ENCODE assay signal across 27 cellular contexts in the genomic region with DNA sequence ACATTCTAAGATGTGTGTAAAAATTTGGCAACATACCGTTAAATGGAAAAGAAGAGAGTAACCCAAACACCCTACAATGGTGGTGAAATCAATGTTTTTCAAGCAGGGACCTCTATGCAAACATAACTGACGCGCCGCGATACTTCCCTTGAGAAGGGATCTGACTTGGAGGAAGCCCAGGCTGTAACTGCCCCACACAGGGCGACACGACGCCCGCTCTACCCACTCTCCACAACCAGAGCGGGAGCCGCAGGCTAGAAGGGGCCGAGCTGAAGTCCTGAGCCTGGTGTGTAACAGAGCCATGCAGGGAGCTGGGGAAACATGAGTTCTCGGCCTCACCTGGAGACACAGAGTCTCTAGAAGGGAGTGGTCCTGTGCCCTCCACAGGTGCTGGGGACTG.
DNase-seq lines count a peak whose midpoint lies in the region; ATAC-seq and TF ChIP-seq lines count a peak whose summit lies in the region.
"Had no signal": no experiment of that assay in that cellular context is flagged by ENCODE, and none has a peak within 500 bp of the region (broad histone marks: within the 10 kb centered on the region; RNA-seq: fewer than 3 reads in every experiment).

No MANE protein-coding gene starts in this region.

- CTCF ChIA-PET in activated CD4-positive, alpha-beta memory T cell treated with anti-CD3 and anti-CD28 coated beads for 36 hours (lab: Charles Lee) = no interaction called here

- no peaks in the 10 kb centered on the region for H3K9me3 Mint-ChIP-seq in natural killer cell
- no peaks in the 10 kb centered on the region for H3K9me3 Mint-ChIP-seq in natural killer cell treated with Interleukin-12 subunit alpha and Interleukin-12 subunit beta and Interleukin-15 and Interleukin-18, amount 100 ng/mL, for 72 hours
- no peaks in the 10 kb centered on the region for H3K9me3 Mint-ChIP-seq in activated CD4-positive, alpha-beta memory T cell treated with anti-CD3 and anti-CD28 coated beads for 36 hours
- H3K9me3 Mint-ChIP-seq: activated naive CD4-positive, alpha-beta T cell treated with anti-CD3 and anti-CD28 coated beads, Interleukin-2, amount 10 ng/mL, durations not matched to agents 7 days and 5 days; activated T-cell treated with anti-CD3 and anti-CD28 coated beads, Interleukin-2, amount 50 U/mL, for 24 hours; central memory CD8-positive, alpha-beta T cell; T-helper 1 cell treated with Interleukin-12 subunit alpha and Interleukin-12 subunit beta and Interleukin-4 antibody, amounts not matched to agents 30 μg/mL and 1 μg/mL, for 36 hours had no signal

- intact Hi-C loops in natural killer cell (cut with micrococcal nuclease) = no loop called here
- intact Hi-C loops in dorsolateral prefrontal cortex (cut with DNase I) = loop anchor here in 1 of 2 donors (5.0 to 10.0 kb wide), 2 partner anchors 118 to 201 kb away; partner anchors contain the start of gene FAM53B
- intact Hi-C loops in activated CD4-positive, alpha-beta memory T cell treated with anti-CD3 and anti-CD28 coated beads for 36 hours (cut with micrococcal nuclease) = no loop called here

- H3K4me1 Mint-ChIP-seq in natural killer cell = peaks cover 47 to 69% of the 10 kb centered on the region in 2 donors
- peaks cover 15 to 21% of the 10 kb centered on the region in 2 donors for H3K4me1 Mint-ChIP-seq in natural killer cell treated with Interleukin-12 subunit alpha and Interleukin-12 subunit beta and Interleukin-15 and Interleukin-18, amount 100 ng/mL, for 72 hours (ENCODE audit: low read depth in 2 of 2)
- peaks cover 43% of the 10 kb centered on the region for H3K4me1 Mint-ChIP-seq in activated CD4-positive, alpha-beta memory T cell treated with anti-CD3 and anti-CD28 coated beads for 36 hours (ENCODE audit: low read depth)

- no peaks in the 10 kb centered on the region for H3K36me3 Mint-ChIP-seq in natural killer cell
- no peaks in the 10 kb centered on the region for H3K36me3 Mint-ChIP-seq in natural killer cell treated with Interleukin-12 subunit alpha and Interleukin-12 subunit beta and Interleukin-15 and Interleukin-18, amount 100 ng/mL, for 72 hours
- H3K36me3 Mint-ChIP-seq in activated CD4-positive, alpha-beta memory T cell treated with anti-CD3 and anti-CD28 coated beads for 36 hours = peaks cover 4% of the 10 kb centered on the region

- no peaks in the 10 kb centered on the region for H3K27me3 ChIP-seq in dorsolateral prefrontal cortex
- no peaks in the 10 kb centered on the region for H3K27me3 ChIP-seq in rectal smooth muscle tissue (ENCODE audit: control insufficient read depth, insufficient read depth, low read length)
- H3K27me3 ChIP-seq: SJSA1, vagina had no signal

- TF ChIP-seq POLR2A in GM18505 (IDR thresholded peaks at IDR 0.05; ENCODE audit: borderline replicate concordance, extremely low read depth, insufficient read depth, insufficient read length) = no peak

- H3K27me3 Mint-ChIP-seq in natural killer cell (ENCODE audit: low read depth in 2 of 2) = no peaks in the 10 kb centered on the region
- no peaks in the 10 kb centered on the region for H3K27me3 Mint-ChIP-seq in natural killer cell treated with Interleukin-12 subunit alpha and Interleukin-12 subunit beta and Interleukin-15 and Interleukin-18, amount 100 ng/mL, for 72 hours
- no peaks in the 10 kb centered on the region for H3K27me3 Mint-ChIP-seq in activated CD4-positive, alpha-beta memory T cell treated with anti-CD3 and anti-CD28 coated beads for 36 hours
- H3K27me3 Mint-ChIP-seq: activated naive CD4-positive, alpha-beta T cell treated with anti-CD3 and anti-CD28 coated beads, Interleukin-2, amount 10 ng/mL, durations not matched to agents 7 days and 5 days; activated T-cell treated with anti-CD3 and anti-CD28 coated beads, Interleukin-2, amount 50 U/mL, for 24 hours; central memory CD8-positive, alpha-beta T cell; naive thymus-derived CD4-positive, alpha-beta T cell had no signal

- no peak overlapping the region for H3K4me3 ChIP-seq in dorsolateral prefrontal cortex
- no peak overlapping the region for H3K4me3 ChIP-seq in rectal smooth muscle tissue (ENCODE audit: low read length)
- H3K4me3 ChIP-seq: PC-9, SJSA1, vagina had no signal

- no peaks in the 10 kb centered on the region for H3K36me3 ChIP-seq in rectal smooth muscle tissue (ENCODE audit: control insufficient read depth, insufficient read depth, low read length)
- H3K36me3 ChIP-seq: SJSA1, vagina, WERI-Rb-1 had no signal

- DNase-seq in natural killer cell (no peak), dorsolateral prefrontal cortex (no peak), NCI-H526 (lab: John Stamatoyannopoulos, UW) (no peak)
- DNase-seq in natural killer cell treated with Interleukin-12 subunit alpha and Interleukin-12 subunit beta and Interleukin-15 and Interleukin-18, amount 100 ng/mL, for 72 hours (ENCODE audit: low spot score) = no peak
- DNase-seq in activated CD4-positive, alpha-beta memory T cell treated with anti-CD3 and anti-CD28 coated beads for 36 hours = no peak
- DNase-seq: ACHN; activated CD4-positive, alpha-beta T cell treated with anti-CD3 and anti-CD28 coated beads, Interleukin-2, amount 50 U/mL, for 48 hours; activated naive CD4-positive, alpha-beta T cell treated with anti-CD3 and anti-CD28 coated beads, Interleukin-2, amount 10 ng/mL, durations not matched to agents 7 days and 5 days; activated T-cell treated with anti-CD3 and anti-CD28 coated beads, Interleukin-2, amount 50 U/mL, for 24 hours; aorta; erythroblast; foreskin melanocyte; GF-D8; kidney; mesenchymal stem cell; MV-4-11; naive thymus-derived CD4-positive, alpha-beta T cell; NCI-H226; PC-9; WERI-Rb-1 had no signal

- no peak overlapping the region for H3K9ac ChIP-seq in rectal smooth muscle tissue (ENCODE audit: low read length)

- TF ChIP-seq CTCF in natural killer cell (IDR thresholded peaks at IDR 0.05) = no peak
- no peak for TF ChIP-seq CTCF in dorsolateral prefrontal cortex (IDR thresholded peaks at IDR 0.05 in 54 of 56, conservative IDR thresholded peaks at IDR 0.05 in 2 of 56; ENCODE audit: low read depth in 1 of 56, partially characterized antibody in 56 of 56)

- H3K4me1 ChIP-seq in rectal smooth muscle tissue (ENCODE audit: control insufficient read depth, insufficient read depth, low read length) = peaks cover 11% of the 10 kb centered on the region
- H3K4me1 ChIP-seq: SJSA1 had no signal

- H3K27ac ChIP-seq in dorsolateral prefrontal cortex = peak overlapping the region in 55 of 59 donors; percentile 20 to 98 (median 91)
- H3K27ac ChIP-seq in rectal smooth muscle tissue (ENCODE audit: low read depth, low read length) = peak overlapping the region; percentile 55
- H3K27ac ChIP-seq: PC-9, SJSA1, vagina, WERI-Rb-1 had no signal

- ATAC-seq in natural killer cell = no peak
- ATAC-seq in natural killer cell treated with Interleukin-12 subunit alpha and Interleukin-12 subunit beta and Interleukin-15 and Interleukin-18, amount 100 ng/mL, for 72 hours = no peak
- no peak for ATAC-seq in GM21723 (IDR thresholded peaks at IDR 0.05; ENCODE audit: unreplicated experiment)
- no peak for ATAC-seq in GM18505 (IDR thresholded peaks at IDR 0.05; ENCODE audit: unreplicated experiment)
- ATAC-seq: naive thymus-derived CD4-positive, alpha-beta T cell had no signal

- peak overlapping the region; percentile 14 to 57 for H3K27ac Mint-ChIP-seq in natural killer cell
- H3K27ac Mint-ChIP-seq in natural killer cell treated with Interleukin-12 subunit alpha and Interleukin-12 subunit beta and Interleukin-15 and Interleukin-18, amount 100 ng/mL, for 72 hours = no peak overlapping the region
- no peak overlapping the region for H3K27ac Mint-ChIP-seq in activated CD4-positive, alpha-beta memory T cell treated with anti-CD3 and anti-CD28 coated beads for 36 hours
- H3K27ac Mint-ChIP-seq: activated naive CD4-positive, alpha-beta T cell treated with anti-CD3 and anti-CD28 coated beads, Interleukin-2, amount 10 ng/mL, durations not matched to agents 7 days and 5 days; T-helper 1 cell treated with Interleukin-12 subunit alpha and Interleukin-12 subunit beta and Interleukin-4 antibody, amounts not matched to agents 30 μg/mL and 1 μg/mL, for 36 hours had no signal

- POLR2A ChIA-PET in activated CD4-positive, alpha-beta memory T cell treated with anti-CD3 and anti-CD28 coated beads for 36 hours (lab: Charles Lee) = no interaction called here

- no peak overlapping the region for H3K4me3 Mint-ChIP-seq in natural killer cell
- no peak overlapping the region for H3K4me3 Mint-ChIP-seq in natural killer cell treated with Interleukin-12 subunit alpha and Interleukin-12 subunit beta and Interleukin-15 and Interleukin-18, amount 100 ng/mL, for 72 hours
- no peak overlapping the region for H3K4me3 Mint-ChIP-seq in activated CD4-positive, alpha-beta memory T cell treated with anti-CD3 and anti-CD28 coated beads for 36 hours
- H3K4me3 Mint-ChIP-seq: activated naive CD4-positive, alpha-beta T cell treated with anti-CD3 and anti-CD28 coated beads, Interleukin-2, amount 10 ng/mL, durations not matched to agents 7 days and 5 days; activated T-cell treated with anti-CD3 and anti-CD28 coated beads, Interleukin-2, amount 50 U/mL, for 24 hours; central memory CD8-positive, alpha-beta T cell; T-helper 1 cell treated with Interleukin-12 subunit alpha and Interleukin-12 subunit beta and Interleukin-4 antibody, amounts not matched to agents 30 μg/mL and 1 μg/mL, for 36 hours had no signal

Comparison
In these comparisons a context has a peak if more than half of its experiments do, and no peak if none do; other contexts are left out.
1. H3K27ac Mint-ChIP-seq: peak in natural killer cell (2 of 2); none in natural killer cell treated with Interleukin-12 subunit alpha and Interleukin-12 subunit beta and Interleukin-15 and Interleukin-18, amount 100 ng/mL, for 72 hours (0 of 2) and activated CD4-positive, alpha-beta memory T cell treated with anti-CD3 and anti-CD28 coated beads for 36 hours (single experiment).